Comparison of ENCODE assay signal across 18 cellular contexts in the genomic region with DNA sequence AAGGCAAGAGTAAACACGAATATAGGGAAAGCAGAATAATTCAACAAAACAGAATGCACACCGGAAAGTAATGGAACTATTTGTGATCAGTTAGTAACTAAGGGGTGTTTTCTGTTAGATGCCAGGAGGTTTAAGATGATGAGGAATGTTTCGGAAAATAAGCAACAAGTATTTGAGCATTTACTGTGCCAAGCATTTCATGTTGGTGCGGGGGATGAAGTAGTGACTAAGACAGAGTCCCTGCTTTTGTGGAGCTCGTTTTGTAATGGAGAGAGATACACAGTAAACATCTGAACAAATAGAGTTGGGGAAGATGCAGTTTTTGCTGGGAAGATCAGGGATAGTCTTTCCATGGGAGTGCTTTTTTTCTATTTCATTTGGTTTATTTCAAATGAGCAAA.
DNase-seq lines count a peak whose midpoint lies in the region; ATAC-seq and TF ChIP-seq lines count a peak whose summit lies in the region.
"Had no signal": no experiment of that assay in that cellular context is flagged by ENCODE, and none has a peak within 500 bp of the region (broad histone marks: within the 10 kb centered on the region; RNA-seq: fewer than 3 reads in every experiment).

No MANE protein-coding gene starts in this region.

- WGBS in H9 (ENCODE audit: extremely low coverage, insufficient read length, low lambda C conversion rate), result no CpG with 5 or more reads among the region's 5 CpGs

- H3K79me2 ChIP-seq in H9 (ENCODE audit: insufficient read depth, low read length), result peaks cover 44% of the 10 kb centered on the region

- no peak overlapping the region for H3K14ac ChIP-seq in H9 (ENCODE audit: insufficient read depth, low read length)

- no peaks in the 10 kb centered on the region for H3K36me3 ChIP-seq in effector memory CD4-positive, alpha-beta T cell (ENCODE audit: control insufficient read depth, insufficient read depth, low read length)
- H3K36me3 ChIP-seq: upper lobe of right lung had no signal

- POLR2A ChIA-PET in naive thymus-derived CD8-positive, alpha-beta T cell (lab: Charles Lee), result no interaction called here

- no peak overlapping the region for H4K5ac ChIP-seq in H9 (ENCODE audit: insufficient read length, low read depth, low read length)

- no peaks in the 10 kb centered on the region for H3K9me3 Mint-ChIP-seq in H9
- H3K9me3 Mint-ChIP-seq in effector memory CD8-positive, alpha-beta T cell, result no peaks in the 10 kb centered on the region
- H3K9me3 Mint-ChIP-seq in naive thymus-derived CD8-positive, alpha-beta T cell, result no peaks in the 10 kb centered on the region
- H3K9me3 Mint-ChIP-seq: activated CD4-positive, alpha-beta T cell treated with anti-CD3 and anti-CD28 coated beads, Interleukin-2, amount 10 ng/mL, durations not matched to agents 7 days and 5 days; activated T-cell treated with anti-CD3 and anti-CD28 coated beads, Interleukin-2, amount 50 U/mL, for 4 hours; stimulated activated effector memory CD8-positive, alpha-beta T cell treated with anti-CD3 and anti-CD28 coated beads, Interleukin-12 subunit alpha, Interleukin-12 subunit beta, amount 100 ng/mL, for 72 hours had no signal

- peaks cover 0 to 6% (median 4%) of the 10 kb centered on the region in 3 experiments; a peak in 4 of 7 replicates for H3K36me3 Mint-ChIP-seq in H9 (ENCODE audit: insufficient read depth in 1 of 3, low read depth in 3 of 3)
- peaks cover 5% of the 10 kb centered on the region for H3K36me3 Mint-ChIP-seq in effector memory CD8-positive, alpha-beta T cell (ENCODE audit: insufficient read depth)
- H3K36me3 Mint-ChIP-seq in naive thymus-derived CD8-positive, alpha-beta T cell, result peaks cover 0 to 21% (median 2%) of the 10 kb centered on the region in 3 donors

- H3K4me3 ChIP-seq in effector memory CD4-positive, alpha-beta T cell (ENCODE audit: insufficient read depth, low read depth, low read length, poor library complexity, severe bottlenecking), result no peak overlapping the region
- H3K4me3 ChIP-seq: coronary artery, lung, upper lobe of right lung had no signal

- no peak overlapping the region for H2BK120ac ChIP-seq in H9 (ENCODE audit: low read depth, low read length, poor library complexity, severe bottlenecking)

- no peak overlapping the region for H3K4me3 Mint-ChIP-seq in H9
- H3K4me3 Mint-ChIP-seq in effector memory CD8-positive, alpha-beta T cell, result peak overlapping the region in 1 of 2 donors; percentile 2
- peak overlapping the region in 1 of 10 donors; percentile 20 for H3K4me3 Mint-ChIP-seq in naive thymus-derived CD8-positive, alpha-beta T cell
- H3K4me3 Mint-ChIP-seq: activated CD4-positive, alpha-beta T cell treated with anti-CD3 and anti-CD28 coated beads, Interleukin-2, amount 10 ng/mL, durations not matched to agents 7 days and 5 days; activated T-cell treated with anti-CD3 and anti-CD28 coated beads, Interleukin-2, amount 50 U/mL, for 4 hours; stimulated activated effector memory CD8-positive, alpha-beta T cell treated with anti-CD3 and anti-CD28 coated beads, Interleukin-12 subunit alpha, Interleukin-12 subunit beta, amount 100 ng/mL, for 72 hours had no signal

- H3K4ac ChIP-seq in H9 (ENCODE audit: low read depth, low read length), result no peak overlapping the region

- H2AK5ac ChIP-seq in H9 (ENCODE audit: insufficient read length, low read length), result no peak overlapping the region

- H3T11ph ChIP-seq in H9 (ENCODE audit: low read length), result no peak overlapping the region

- peaks cover 5% of the 10 kb centered on the region for H3K79me1 ChIP-seq in H9 (ENCODE audit: insufficient read depth, low read depth, low read length, poor library complexity, severe bottlenecking)

- no peaks in the 10 kb centered on the region for H3K27me3 ChIP-seq in H9 (ENCODE audit: insufficient read depth, low read length)
- no peaks in the 10 kb centered on the region for H3K27me3 ChIP-seq in effector memory CD4-positive, alpha-beta T cell (replicated peaks; ENCODE audit: control insufficient read depth, insufficient read depth, low read length, poor library complexity, severe bottlenecking)
- H3K27me3 ChIP-seq: upper lobe of right lung had no signal

- DNase-seq in AG09319 (ENCODE audit: extremely low read depth, low read depth) (peak; percentile 22), H9 (no peak)
- DNase-seq in effector memory CD8-positive, alpha-beta T cell, result no peak
- no peak for DNase-seq in naive thymus-derived CD8-positive, alpha-beta T cell
- no peak for DNase-seq in effector memory CD4-positive, alpha-beta T cell
- DNase-seq in activated CD4-positive, CD25-positive, alpha-beta regulatory T cell treated with anti-CD3 and anti-CD28 coated beads, Interleukin-2, amount 50 U/mL, for 72 hours, result no peak
- DNase-seq: activated CD4-positive, alpha-beta T cell treated with anti-CD3 and anti-CD28 coated beads, Interleukin-2, amount 10 ng/mL, durations not matched to agents 7 days and 5 days; activated T-cell treated with anti-CD3 and anti-CD28 coated beads, Interleukin-2, amount 50 U/mL, for 4 hours; amniotic stem cell; NCI-H1048; upper lobe of right lung had no signal

- H3K27ac ChIP-seq in H9 (ENCODE audit: insufficient read length, low read depth, low read length), result no peak overlapping the region
- H3K27ac ChIP-seq in effector memory CD4-positive, alpha-beta T cell (ENCODE audit: insufficient read depth, low read length, poor library complexity, severe bottlenecking), result no peak overlapping the region
- H3K27ac ChIP-seq: C4-2B, coronary artery, RWPE1, upper lobe of right lung had no signal

- H2BK20ac ChIP-seq in H9 (ENCODE audit: low read depth, low read length, poor library complexity, severe bottlenecking), result no peak overlapping the region

- H3K4me1 Mint-ChIP-seq in H9, result peaks cover 64 to 67% of the 10 kb centered on the region in 2 experiments
- H3K4me1 Mint-ChIP-seq in effector memory CD8-positive, alpha-beta T cell (ENCODE audit: low read depth in 2 of 2), result peaks cover 61 to 84% of the 10 kb centered on the region in 2 donors
- peaks cover 41 to 94% (median 87%) of the 10 kb centered on the region in 4 donors for H3K4me1 Mint-ChIP-seq in naive thymus-derived CD8-positive, alpha-beta T cell

- peak overlapping the region in 2 of 3 experiments; percentile 2 to 13; a peak in 3 of 7 replicates for H3K27ac Mint-ChIP-seq in H9
- peak overlapping the region; percentile 7 to 57 for H3K27ac Mint-ChIP-seq in effector memory CD8-positive, alpha-beta T cell
- H3K27ac Mint-ChIP-seq in naive thymus-derived CD8-positive, alpha-beta T cell, result peak overlapping the region in 6 of 10 donors; percentile 23 to 84 (median 36)
- H3K27ac Mint-ChIP-seq: activated CD4-positive, alpha-beta T cell treated with anti-CD3 and anti-CD28 coated beads, Interleukin-2, amount 10 ng/mL, durations not matched to agents 7 days and 5 days had no signal

- no peak overlapping the region for H2BK15ac ChIP-seq in H9 (ENCODE audit: low read depth, low read length)

- H4K20me1 ChIP-seq in H9 (ENCODE audit: control insufficient read depth, insufficient read depth, insufficient read length), result no peaks in the 10 kb centered on the region

- H3K56ac ChIP-seq in H9 (ENCODE audit: insufficient read length, low read depth, low read length), result no peak overlapping the region

- no peak overlapping the region for H2BK5ac ChIP-seq in H9 (ENCODE audit: insufficient read length, low read length)

- H3K4me1 ChIP-seq in H9 (ENCODE audit: insufficient read depth, low read length), result peaks cover 13% of the 10 kb centered on the region; the same call in 1 of the 2 replicates
- peaks cover 15% of the 10 kb centered on the region for H3K4me1 ChIP-seq in effector memory CD4-positive, alpha-beta T cell (ENCODE audit: control insufficient read depth, insufficient read depth, low read length, poor library complexity, severe bottlenecking)

- no peak overlapping the region for H3K18ac ChIP-seq in H9 (ENCODE audit: insufficient read length, low read depth, low read length)

- no peak overlapping the region for H3K4me2 ChIP-seq in H9 (ENCODE audit: insufficient read depth, insufficient read length, low read length)

- H4K91ac ChIP-seq in H9 (ENCODE audit: insufficient read length, low read depth, low read length), result no peak overlapping the region

- no peaks in the 10 kb centered on the region for H3K9me3 ChIP-seq in H9 (ENCODE audit: control insufficient read depth, low read depth, low read length)
- no peaks in the 10 kb centered on the region for H3K9me3 ChIP-seq in effector memory CD4-positive, alpha-beta T cell (ENCODE audit: control insufficient read depth, low read length)
- H3K9me3 ChIP-seq: upper lobe of right lung had no signal

- H3K23me2 ChIP-seq in H9 (ENCODE audit: insufficient read length, low read depth, low read length, poor library complexity, severe bottlenecking), result no peaks in the 10 kb centered on the region

- TF ChIP-seq CTCF in AG09319 (IDR thresholded peaks at IDR 0.05; ENCODE audit: low read depth, low read length) (no peak), H9 (conservative IDR thresholded peaks at IDR 0.05) (no peak)

- H2AFZ ChIP-seq in H9 (ENCODE audit: low read length), result no peak overlapping the region

- H4K8ac ChIP-seq in H9 (replicated peaks; ENCODE audit: insufficient read length, low read depth, low read length), result no peak overlapping the region

- no peak for ATAC-seq in effector memory CD8-positive, alpha-beta T cell (replicated peaks)
- no peak for ATAC-seq in naive thymus-derived CD8-positive, alpha-beta T cell
- ATAC-seq in GM21619 (IDR thresholded peaks at IDR 0.05; ENCODE audit: unreplicated experiment), result no peak
- ATAC-seq in GM18858 (IDR thresholded peaks at IDR 0.05; ENCODE audit: unreplicated experiment), result no peak
- ATAC-seq: stimulated activated effector memory CD8-positive, alpha-beta T cell treated with anti-CD3 and anti-CD28 coated beads, Interleukin-12 subunit alpha, Interleukin-12 subunit beta, amount 100 ng/mL, for 72 hours; upper lobe of right lung had no signal

- no peaks in the 10 kb centered on the region for H3K27me3 Mint-ChIP-seq in H9 (ENCODE audit: low read depth)
- H3K27me3 Mint-ChIP-seq in effector memory CD8-positive, alpha-beta T cell, result no peaks in the 10 kb centered on the region
- H3K27me3 Mint-ChIP-seq in naive thymus-derived CD8-positive, alpha-beta T cell, result no peaks in the 10 kb centered on the region
- H3K27me3 Mint-ChIP-seq: activated CD4-positive, alpha-beta T cell treated with anti-CD3 and anti-CD28 coated beads, Interleukin-2, amount 10 ng/mL, durations not matched to agents 7 days and 5 days had no signal

- H3K23ac ChIP-seq in H9 (ENCODE audit: insufficient read length, low read depth, low read length), result no peak overlapping the region

- no peak overlapping the region for H3K9ac ChIP-seq in H9 (ENCODE audit: extremely low read depth, insufficient read length, low read length)

- H2BK12ac ChIP-seq in H9 (ENCODE audit: insufficient read length, low read depth, low read length), result no peak overlapping the region
